ENCODE assay signal across 19 cellular contexts in the genomic region with DNA sequence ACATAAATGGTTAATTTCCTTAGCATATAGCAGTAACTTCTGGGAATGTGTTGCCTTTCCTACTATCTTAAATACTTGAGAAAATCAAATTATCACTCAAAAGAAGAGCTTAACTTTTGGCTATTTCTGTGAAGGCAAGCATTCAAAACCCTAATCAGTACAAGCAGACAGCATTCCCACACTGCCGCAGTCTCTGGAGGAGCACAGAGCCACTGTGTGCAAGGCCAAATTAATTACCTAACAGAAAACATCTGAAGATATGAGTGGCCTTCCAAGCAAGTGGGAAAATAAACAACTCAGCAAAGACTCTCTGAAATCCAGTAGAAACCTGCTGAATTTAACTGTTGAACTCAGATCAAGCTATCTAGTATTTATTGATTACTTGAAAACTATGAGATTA.
A peak's percentile ranks its signal among the peaks of the same experiment; 100 is the strongest.
DNase-seq lines count a peak whose midpoint lies in the region; ATAC-seq and TF ChIP-seq lines count a peak whose summit lies in the region.
"Had no signal": no experiment of that assay in that cellular context is flagged by ENCODE, and none has a peak within 500 bp of the region (broad histone marks: within the 10 kb centered on the region; RNA-seq: fewer than 3 reads in every experiment).

No MANE protein-coding gene starts in this region.

- peak overlapping the region; percentile 61 to 84 (median 74) for H3K27ac ChIP-seq in heart left ventricle
- peak overlapping the region; percentile 32 for H3K27ac ChIP-seq in parathyroid adenoma
- peak overlapping the region; percentile 52 for H3K27ac ChIP-seq in vagina
- H3K27ac ChIP-seq: C4-2B, neutrophil had no signal

- H3K4me1 ChIP-seq in heart left ventricle: peaks cover 8 to 100% (median 80%) of the 10 kb centered on the region in 12 donors
- H3K4me1 ChIP-seq in parathyroid adenoma: no peaks in the 10 kb centered on the region
- peaks cover 55% of the 10 kb centered on the region for H3K4me1 ChIP-seq in vagina

- no peaks in the 10 kb centered on the region for H3K9me3 Mint-ChIP-seq in chondrocyte (ENCODE audit: low read depth)
- H3K9me3 Mint-ChIP-seq: activated naive CD4-positive, alpha-beta T cell treated with anti-CD3 and anti-CD28 coated beads, Interleukin-2, amount 50 U/mL, for 72 hours; activated T-cell treated with anti-CD3 and anti-CD28 coated beads, Interleukin-2, amount 50 U/mL, for 24 hours; effector memory CD8-positive, alpha-beta T cell; memory B cell; stimulated activated naive CD8-positive, alpha-beta T cell treated with anti-CD3 and anti-CD28 coated beads, Interleukin-15, Interleukin-2, amounts not matched to agents 100 ng/mL and 50 ng/mL, for 24 hours had no signal

- peak overlapping the region; percentile 79 for H3K27ac Mint-ChIP-seq in chondrocyte (ENCODE audit: unreplicated experiment)
- H3K27ac Mint-ChIP-seq: activated naive CD4-positive, alpha-beta T cell treated with anti-CD3 and anti-CD28 coated beads, Interleukin-2, amount 50 U/mL, for 72 hours; activated T-cell treated with anti-CD3 and anti-CD28 coated beads, Interleukin-2, amount 50 U/mL, for 24 hours; effector memory CD8-positive, alpha-beta T cell; memory B cell; stimulated activated naive CD8-positive, alpha-beta T cell treated with anti-CD3 and anti-CD28 coated beads, Interleukin-15, Interleukin-2, amounts not matched to agents 100 ng/mL and 50 ng/mL, for 24 hours had no signal

- H2AFZ ChIP-seq in parathyroid adenoma: no peak overlapping the region

- H3K4me3 ChIP-seq in heart left ventricle (no peak overlapping the region), parathyroid adenoma (ENCODE audit: low read depth, low read length) (no peak overlapping the region), vagina (no peak overlapping the region)

- H3K9me3 ChIP-seq in heart left ventricle (no peaks in the 10 kb centered on the region), parathyroid adenoma (ENCODE audit: control insufficient read depth, low read length) (no peaks in the 10 kb centered on the region), vagina (no peaks in the 10 kb centered on the region)
- H3K9me3 ChIP-seq: neutrophil had no signal

- H3K4me1 Mint-ChIP-seq in chondrocyte (ENCODE audit: low read depth): peaks cover 57% of the 10 kb centered on the region
- H3K4me1 Mint-ChIP-seq: memory B cell had no signal

- WGBS in heart left ventricle, 4 donors: 13 to 18% (median 15%) methylated on average over 1 of the region's 1 CpG

- peak; percentile 51 to 59 (median 54) for ATAC-seq in heart left ventricle
- ATAC-seq: activated naive CD4-positive, alpha-beta T cell treated with anti-CD3 and anti-CD28 coated beads, Interleukin-2, amount 50 U/mL, for 72 hours; effector memory CD8-positive, alpha-beta T cell had no signal

- intact Hi-C loops in heart left ventricle (cut with DNase I) (loop anchor here in 2 of 10 donors (5.0 kb wide), 2 partner anchors 34 to 69 kb away; a partner anchor contains a TSS), vagina (cut with DNase I) (loop anchor here (5.0 kb wide), 1 partner anchor 169 kb away; no protein-coding TSS in a partner anchor)

- no peaks in the 10 kb centered on the region for H3K27me3 Mint-ChIP-seq in chondrocyte (ENCODE audit: low read depth)

- TF ChIP-seq CTCF in chondrocyte (IDR thresholded peaks at IDR 0.05) (no peak), heart left ventricle (IDR thresholded peaks at IDR 0.05) (no peak), parathyroid adenoma (IDR thresholded peaks at IDR 0.05) (no peak), vagina (IDR thresholded peaks at IDR 0.05) (no peak)

- no peak overlapping the region for H3K4me3 Mint-ChIP-seq in chondrocyte (ENCODE audit: unreplicated experiment)
- H3K4me3 Mint-ChIP-seq: activated T-cell treated with anti-CD3 and anti-CD28 coated beads, Interleukin-2, amount 50 U/mL, for 24 hours; effector memory CD8-positive, alpha-beta T cell; memory B cell; stimulated activated naive CD8-positive, alpha-beta T cell treated with anti-CD3 and anti-CD28 coated beads, Interleukin-15, Interleukin-2, amounts not matched to agents 100 ng/mL and 50 ng/mL, for 24 hours had no signal

- no peak for TF ChIP-seq POLR2A in heart left ventricle (IDR thresholded peaks at IDR 0.05)
- no peak for TF ChIP-seq POLR2A in vagina (IDR thresholded peaks at IDR 0.05)

- no peak overlapping the region for H3K9ac ChIP-seq in parathyroid adenoma

- H3K36me3 Mint-ChIP-seq in chondrocyte (ENCODE audit: low read depth): peaks cover 26% of the 10 kb centered on the region
- H3K36me3 Mint-ChIP-seq: activated naive CD4-positive, alpha-beta T cell treated with anti-CD3 and anti-CD28 coated beads, Interleukin-2, amount 50 U/mL, for 72 hours; memory B cell had no signal

- H3K36me3 ChIP-seq in heart left ventricle: peaks cover 0 to 22% (median 0%) of the 10 kb centered on the region in 9 donors
- no peaks in the 10 kb centered on the region for H3K36me3 ChIP-seq in parathyroid adenoma (ENCODE audit: control insufficient read depth, insufficient read depth, low read length)
- no peaks in the 10 kb centered on the region for H3K36me3 ChIP-seq in vagina
- H3K36me3 ChIP-seq: neutrophil had no signal

- no peaks in the 10 kb centered on the region for H3K79me2 ChIP-seq in parathyroid adenoma

- no peak overlapping the region for H3K4me2 ChIP-seq in parathyroid adenoma (ENCODE audit: low read length)

- no peak for DNase-seq in chondrocyte (ENCODE audit: low spot score)
- no peak for DNase-seq in heart left ventricle
- peak in 1 of 2 donors; percentile 64 for DNase-seq in vagina (ENCODE audit: extremely low spot score in 2 of 2)
- DNase-seq in stimulated activated CD8-positive, alpha-beta memory T cell treated with anti-CD3 and anti-CD28 coated beads, Interleukin-4, amount 100 ng/mL, for 48 hours: no peak
- DNase-seq in stimulated activated naive CD4-positive, alpha-beta T cell (lab: John Stamatoyannopoulos, UW): no peak
- no peak for DNase-seq in NCI-H1417 (lab: John Stamatoyannopoulos, UW)
- DNase-seq: activated CD4-positive, alpha-beta T cell treated with anti-CD3 and anti-CD28 coated beads for 4 hours; activated T-cell treated with anti-CD3 and anti-CD28 coated beads, Interleukin-2, amount 50 U/mL, for 24 hours; DMS53; effector memory CD8-positive, alpha-beta T cell; NCI-H187; NCI-H510A treated with DMSO at 0.1 percent for 48 hours; OCI-M1 had no signal

- no peaks in the 10 kb centered on the region for H3K27me3 ChIP-seq in heart left ventricle
- H3K27me3 ChIP-seq in parathyroid adenoma (ENCODE audit: control insufficient read depth, insufficient read depth, low read length): no peaks in the 10 kb centered on the region
- H3K27me3 ChIP-seq in vagina: no peaks in the 10 kb centered on the region
